Comparison of ENCODE assay signal across 8 cellular contexts in genomic region chr14:61472801-61473376, GRCh38.
DNase-seq lines count a peak whose midpoint lies in the region; ATAC-seq and TF ChIP-seq lines count a peak whose summit lies in the region.

No MANE protein-coding gene starts in this region.

- no peak overlapping the region for H3K9ac ChIP-seq in mucosa of rectum (ENCODE audit: low read depth in 1 of 2, low read length in 2 of 2)

- TF ChIP-seq CTCF in MCF 10A (IDR thresholded peaks at IDR 0.05; ENCODE audit: unreplicated experiment) = no peak
- TF ChIP-seq CTCF in breast epithelium (IDR thresholded peaks at IDR 0.05) = no peak
- no peak for TF ChIP-seq CTCF in tibial artery (IDR thresholded peaks at IDR 0.05)
- TF ChIP-seq CTCF in GM13977 (IDR thresholded peaks at IDR 0.05; ENCODE audit: extremely low read depth, insufficient read depth, missing control alignments) = no peak

- H3K36me3 ChIP-seq in breast epithelium (no peaks in the 10 kb centered on the region), mucosa of rectum (ENCODE audit: control insufficient read depth in 2 of 2, insufficient read depth in 2 of 2, low read length in 2 of 2) (no peaks in the 10 kb centered on the region), tibial artery (no peaks in the 10 kb centered on the region)

- H3K4me1 Mint-ChIP-seq in MCF 10A (ENCODE audit: insufficient read depth, unreplicated experiment) = peaks cover 50% of the 10 kb centered on the region

- no peak for ATAC-seq in GM18868 (IDR thresholded peaks at IDR 0.05; ENCODE audit: unreplicated experiment)

- BruUV-seq in MCF 10A (replicated peaks; lab: Mats Ljungman, UMichigan) = no TSS peak

- H3K27me3 Mint-ChIP-seq in MCF 10A (ENCODE audit: insufficient read depth, unreplicated experiment) = no peaks in the 10 kb centered on the region

- peak overlapping the region; percentile 73 for H3K4me3 Mint-ChIP-seq in MCF 10A (ENCODE audit: unreplicated experiment)

- H3K27ac Mint-ChIP-seq in MCF 10A (ENCODE audit: low read depth, unreplicated experiment) = peak overlapping the region; percentile 77

- in situ Hi-C loops in GM13977 (cut with MboI; ENCODE audit: low pct_unique_long_range_greater_than_20kb, low sequenced_read_pairs, unreplicated experiment) = no loop called here

- TF ChIP-seq POLR2A in breast epithelium (IDR thresholded peaks at IDR 0.05) = no peak

- H3K4me3 ChIP-seq in breast epithelium (no peak overlapping the region), mucosa of rectum (ENCODE audit: low read length in 2 of 2) (no peak overlapping the region), tibial artery (no peak overlapping the region)

- H3K27me3 ChIP-seq in breast epithelium = no peaks in the 10 kb centered on the region
- H3K27me3 ChIP-seq in mucosa of rectum (ENCODE audit: control insufficient read depth in 2 of 2, insufficient read depth in 2 of 2, low read length in 2 of 2) = no peaks in the 10 kb centered on the region
- no peaks in the 10 kb centered on the region for H3K27me3 ChIP-seq in tibial artery

- H3K9me3 Mint-ChIP-seq in MCF 10A (ENCODE audit: unreplicated experiment) = no peaks in the 10 kb centered on the region

- POLR2A ChIA-PET in MCF 10A (lab: Yijun Ruan, JAX) = interaction anchor here (3.6 to 5.1 kb wide), 3 partner anchors 40 to 227 kb away, joined by 20 to 44 read pairs (median 39); no protein-coding TSS in a partner anchor

- peaks cover 14% of the 10 kb centered on the region for H3K36me3 Mint-ChIP-seq in MCF 10A (ENCODE audit: insufficient read depth, unreplicated experiment)

- H3K4me1 ChIP-seq in breast epithelium (peaks cover 0 to 10% of the 10 kb centered on the region in 2 donors), mucosa of rectum (ENCODE audit: control insufficient read depth in 2 of 2, insufficient read depth in 2 of 2, low read length in 2 of 2) (peaks cover 19 to 30% of the 10 kb centered on the region in 2 donors), tibial artery (peaks cover 0 to 61% (median 38%) of the 10 kb centered on the region in 4 donors)

- peak overlapping the region in 1 of 2 donors; percentile 26 for H3K27ac ChIP-seq in breast epithelium
- peak overlapping the region; percentile 34 to 64 for H3K27ac ChIP-seq in mucosa of rectum (ENCODE audit: low read depth in 2 of 2, low read length in 2 of 2)
- peak overlapping the region; percentile 48 to 63 for H3K27ac ChIP-seq in tibial artery

- H3K9me3 ChIP-seq in breast epithelium (no peaks in the 10 kb centered on the region), mucosa of rectum (ENCODE audit: control insufficient read depth in 2 of 2, low read length in 2 of 2) (no peaks in the 10 kb centered on the region), tibial artery (no peaks in the 10 kb centered on the region)

- CTCF ChIA-PET in MCF 10A (lab: Yijun Ruan, JAX) = interaction anchor here (0.6 to 0.8 kb wide), 4 partner anchors 11 to 278 kb away, joined by 3 read pairs; no protein-coding TSS in a partner anchor

- DNase-seq in MCF 10A (ENCODE audit: unreplicated experiment) = no peak
- DNase-seq in breast epithelium (ENCODE audit: low spot score in 2 of 2) = no peak
- peak; percentile 79 for DNase-seq in activated naive CD4-positive, alpha-beta T cell treated with Interleukin-2 at 50 U/mL for 16 hours
- no peak for DNase-seq in tibial artery
- no peak for DNase-seq in GM13977 (ENCODE audit: low spot score)
- DNase-seq in ureter (ENCODE audit: low spot score) = no peak

- intact Hi-C loops in MCF 10A (cut with micrococcal nuclease) = loop anchor here (2.0 to 5.0 kb wide), 2 partner anchors 90 to 279 kb away; no protein-coding TSS in a partner anchor
- intact Hi-C loops in breast epithelium (cut with DNase I; ENCODE audit: low total_unique reads) = no loop called here
- intact Hi-C loops in tibial artery (cut with DNase I; ENCODE audit: low total_unique reads) = loop anchor here (5.0 to 10.0 kb wide), 2 partner anchors 72 to 224 kb away; partner anchors contain the start of gene HIF1A
